ENCODE assay signal across 8 cellular contexts in genomic region chr2:58045580-58046334, GRCh38. TPM values are rescaled to one million over a fixed set of nuclear protein-coding genes. Genes with fewer than 3 reads are reported as not detected.
A peak's percentile ranks its signal among the peaks of the same experiment; 100 is the strongest.
DNase-seq lines count a peak whose midpoint lies in the region; ATAC-seq and TF ChIP-seq lines count a peak whose summit lies in the region.

No MANE protein-coding gene starts in this region.

- H3K9me3 Mint-ChIP-seq in HFFc6 = no peaks in the 10 kb centered on the region

- H4K20me1 ChIP-seq in hepatocyte (ENCODE audit: insufficient read depth, poor library complexity, severe bottlenecking) = no peaks in the 10 kb centered on the region

- peak overlapping the region; percentile 64 for H2AFZ ChIP-seq in hepatocyte

- H3K27ac Mint-ChIP-seq in HFFc6 = peak overlapping the region; percentile 93

- no peaks in the 10 kb centered on the region for H3K27me3 Mint-ChIP-seq in HFFc6 (ENCODE audit: insufficient read depth)

- no peaks in the 10 kb centered on the region for H3K9me3 ChIP-seq in hepatocyte (ENCODE audit: low read depth)

- H3K9me2 ChIP-seq in hepatocyte (replicated peaks; ENCODE audit: insufficient read depth) = no peaks in the 10 kb centered on the region

- WGBS in hepatocyte (ENCODE audit: low lambda C conversion rate, missing lambda C conversion rate) = 79% methylated on average over 17 of the region's 17 CpGs

- ATAC-seq in HG03457 (IDR thresholded peaks at IDR 0.05; ENCODE audit: unreplicated experiment) (no peak), GM18870 (IDR thresholded peaks at IDR 0.05; ENCODE audit: unreplicated experiment) (no peak), GM21723 (IDR thresholded peaks at IDR 0.05; ENCODE audit: unreplicated experiment) (no peak)

- H3K36me3 ChIP-seq in hepatocyte (replicated peaks; ENCODE audit: insufficient read depth, low read depth) = no peaks in the 10 kb centered on the region

- H3K4me2 ChIP-seq in hepatocyte = peak overlapping the region; percentile 71

- peak overlapping the region; percentile 9 for H3K4me3 ChIP-seq in hepatocyte

- no peaks in the 10 kb centered on the region for H3K27me3 ChIP-seq in hepatocyte

- TF ChIP-seq CTCF in HFFc6 (IDR thresholded peaks at IDR 0.05) (no peak), hepatocyte (IDR thresholded peaks at IDR 0.05; ENCODE audit: poor library complexity) (no peak)

- DNase-seq in HFFc6 (no peak), hepatocyte (ENCODE audit: low spot score) (no peak)
- DNase-seq in activated T-cell treated with anti-CD3 and anti-CD28 coated beads, Interleukin-2, amount 50 U/mL, for 48 hours = peak; percentile 21 to 22
- peak; percentile 28 for DNase-seq in stimulated activated CD8-positive, alpha-beta memory T cell treated with anti-CD3 and anti-CD28 coated beads, Interleukin-4, amount 100 ng/mL, for 48 hours
- DNase-seq in effector CD8-positive, alpha-beta T cell (lab: John Stamatoyannopoulos, UW) = no peak

- peaks cover 9% of the 10 kb centered on the region; the same call in 1 of the 2 replicates for H3K36me3 Mint-ChIP-seq in HFFc6 (ENCODE audit: low read depth)

- H3K79me2 ChIP-seq in hepatocyte = peaks cover 22% of the 10 kb centered on the region

- H3K4me1 Mint-ChIP-seq in HFFc6 (ENCODE audit: low read depth) = peaks cover 64% of the 10 kb centered on the region

- peaks cover 20% of the 10 kb centered on the region for H3K4me1 ChIP-seq in hepatocyte (ENCODE audit: insufficient read depth)

- H3K4me3 Mint-ChIP-seq in HFFc6 = peak overlapping the region; percentile 92

- H3K27ac ChIP-seq in hepatocyte = peak overlapping the region; percentile 94

RNA-seq across cellular contexts. Expression of gene VRK2, which starts 0.8 kb away (rescaled TPM):
- total RNA-seq in HFFc6 (2021; fragmentation: NEBNext Ultra II Directional; extraction: Animal tissue kit (Norgen Biotek cat#: 25700)) = 10 to 100 TPM; 17.6 to 27.1 (median 23.0) TPM
- 19.3 and 25.1 TPM in 2 replicates for total RNA-seq in hepatocyte
- polyA plus RNA-seq in hepatocyte = 16.5 and 18.4 TPM in 2 replicates

Comparison
In these comparisons a context has a peak if more than half of its experiments do, and no peak if none do; other contexts are left out.
1. DNase-seq: peak in activated T-cell treated with anti-CD3 and anti-CD28 coated beads, Interleukin-2, amount 50 U/mL, for 48 hours (2 of 2) and stimulated activated CD8-positive, alpha-beta memory T cell treated with anti-CD3 and anti-CD28 coated beads, Interleukin-4, amount 100 ng/mL, for 48 hours (single experiment); none in HFFc6 (single experiment), hepatocyte (single experiment) and effector CD8-positive, alpha-beta T cell (single experiment).